Comparison of ENCODE assay signal across 12 cellular contexts in genomic region chr17:6753565-6753964, GRCh38. TPM values are rescaled to one million over a fixed set of nuclear protein-coding genes. Genes with fewer than 3 reads are reported as not detected.
DNase-seq lines count a peak whose midpoint lies in the region; TF ChIP-seq lines count a peak whose summit lies in the region.
"Had no signal": no experiment of that assay in that cellular context is flagged by ENCODE, and none has a peak within 500 bp of the region (broad histone marks: within the 10 kb centered on the region; RNA-seq: fewer than 3 reads in every experiment).

No MANE protein-coding gene starts in this region.

- H3K79me1 ChIP-seq in neuronal stem cell (ENCODE audit: low read depth, low read length) = no peaks in the 10 kb centered on the region

- H3K9me3 ChIP-seq in BLaER1 = no peaks in the 10 kb centered on the region
- no peaks in the 10 kb centered on the region for H3K9me3 ChIP-seq in neuronal stem cell (replicated peaks in 1 of 2; ENCODE audit: control insufficient read depth in 2 of 2, insufficient read depth in 1 of 2, low read depth in 1 of 2, low read length in 2 of 2)
- H3K9me3 ChIP-seq: Caco-2 had no signal

- H3K23ac ChIP-seq in neuronal stem cell (ENCODE audit: low read depth, low read length, poor library complexity) = no peak overlapping the region

- no peak overlapping the region for H2BK15ac ChIP-seq in neuronal stem cell (ENCODE audit: low read length)

- H4K91ac ChIP-seq in neuronal stem cell (ENCODE audit: low read depth, low read length, poor library complexity) = no peak overlapping the region

- H4K20me1 ChIP-seq in BLaER1 = no peaks in the 10 kb centered on the region

- H2BK120ac ChIP-seq in neuronal stem cell (ENCODE audit: low read depth, low read length) = no peak overlapping the region

- no peak overlapping the region for H3K14ac ChIP-seq in neuronal stem cell (ENCODE audit: low read length)

- no peak overlapping the region for H2BK5ac ChIP-seq in neuronal stem cell (ENCODE audit: low read length)

- no CpG with 5 or more reads among the region's 7 CpGs for WGBS in neuronal stem cell (ENCODE audit: extremely low coverage in 2 of 2, insufficient read length in 2 of 2, insufficient replicate concordance in 1 of 2), 2 donors

- H3K4me1 ChIP-seq in BLaER1 (peaks cover 54% of the 10 kb centered on the region), neuronal stem cell (ENCODE audit: control insufficient read depth in 2 of 2, insufficient read depth in 1 of 2, low read depth in 1 of 2, low read length in 2 of 2) (peaks cover 11 to 20% of the 10 kb centered on the region in 2 donors)
- H3K4me1 ChIP-seq: Caco-2 had no signal

- H3K4ac ChIP-seq in neuronal stem cell (ENCODE audit: low read length) = no peak overlapping the region

- no peak overlapping the region for H3K4me3 ChIP-seq in BLaER1
- H3K4me3 ChIP-seq in NB4 (ENCODE audit: low read depth, low read length) = peak overlapping the region; percentile 30
- H3K4me3 ChIP-seq in neuronal stem cell (ENCODE audit: low read length in 2 of 2) = no peak overlapping the region

- no peak for TF ChIP-seq POLR2A in NB4 (IDR thresholded peaks at IDR 0.05; ENCODE audit: extremely low read depth, insufficient read length)

- H2BK12ac ChIP-seq in neuronal stem cell (ENCODE audit: low read length) = no peak overlapping the region

- H4K8ac ChIP-seq in neuronal stem cell (ENCODE audit: low read depth, low read length) = no peak overlapping the region

- TF ChIP-seq CTCF in NB4 (IDR thresholded peaks at IDR 0.05; ENCODE audit: low read depth, low read length) = no peak

- POLR2A ChIA-PET in HEK293T (lab: Yijun Ruan, JAX) = interaction anchor here (0.7 kb wide), 1 partner anchor 579 kb away, joined by 3 read pairs; no protein-coding TSS in a partner anchor

- H3K36me3 ChIP-seq in BLaER1 (peaks cover 9% of the 10 kb centered on the region), neuronal stem cell (replicated peaks in 1 of 2; ENCODE audit: control insufficient read depth in 2 of 2, insufficient read depth in 2 of 2, low read length in 2 of 2) (no peaks in the 10 kb centered on the region)

- H3K9ac ChIP-seq in BLaER1 (no peak overlapping the region; the same call in 1 of the 2 replicates), neuronal stem cell (ENCODE audit: low read depth, low read length, poor library complexity) (no peak overlapping the region)

- no peak overlapping the region for H3K18ac ChIP-seq in neuronal stem cell (ENCODE audit: low read length)

- peak overlapping the region; percentile 78 for H2AFZ ChIP-seq in neuronal stem cell (ENCODE audit: low read length)

- no peak overlapping the region for H2AK5ac ChIP-seq in neuronal stem cell (ENCODE audit: low read depth, low read length)

- CTCF ChIA-PET in HEK293T (lab: Yijun Ruan, JAX) = no interaction called here

- peak overlapping the region; percentile 68 for H3K4me2 ChIP-seq in BLaER1
- H3K4me2 ChIP-seq in neuronal stem cell (ENCODE audit: insufficient read depth, low read length, poor library complexity, severe bottlenecking) = no peak overlapping the region

- H3K27me3 ChIP-seq in BLaER1 = no peaks in the 10 kb centered on the region
- H3K27me3 ChIP-seq in neuronal stem cell (ENCODE audit: control insufficient read depth in 3 of 3, insufficient read depth in 3 of 3, low read depth in 1 of 3, low read length in 3 of 3) = no peaks in the 10 kb centered on the region

- DNase-seq in NB4 (ENCODE audit: low read depth) (peak; percentile 41), dermis microvascular lymphatic vessel endothelial cell (ENCODE audit: low read depth in 2 of 2) (peak; percentile 70 to 79), neuronal stem cell (ENCODE audit: low spot score) (peak; percentile 20), NCI-H2227 (lab: John Stamatoyannopoulos, UW; ENCODE audit: unreplicated experiment) (no peak), NCI-H226 (no peak), HEK293T (ENCODE audit: extremely low spot score) (no peak), islet precursor cell (no peak)
- DNase-seq: activated naive CD4-positive, alpha-beta T cell treated with Interleukin-2 at 50 U/mL for 16 hours; Caco-2; glutamatergic neuron; NCI-H69 had no signal

- H3K27ac ChIP-seq in BLaER1 = peak overlapping the region; percentile 69
- H3K27ac ChIP-seq in neuronal stem cell (replicated peaks; ENCODE audit: low read length) = peak overlapping the region; percentile 59

TF ChIP-seq in HEK293T, 16 proteins besides CTCF, POLR2A, EP300 and RAD21:
- TF ChIP-seq SUZ12 (IDR thresholded peaks at IDR 0.05) = no peak
- TF ChIP-seq ELF4 (IDR thresholded peaks at IDR 0.05) = no peak
- no peak for TF ChIP-seq HDGF (IDR thresholded peaks at IDR 0.05; ENCODE audit: borderline replicate concordance)
- no peak for TF ChIP-seq LEF1 (IDR thresholded peaks at IDR 0.05; ENCODE audit: borderline replicate concordance)
- no peak for TF ChIP-seq ARNT (IDR thresholded peaks at IDR 0.05)
- TF ChIP-seq FOXK2 (IDR thresholded peaks at IDR 0.05) = no peak
- no peak for TF ChIP-seq L3MBTL2 (conservative IDR thresholded peaks at IDR 0.05)
- no peak for TF ChIP-seq SP1 (IDR thresholded peaks at IDR 0.05)
- no peak for TF ChIP-seq PKNOX1 (IDR thresholded peaks at IDR 0.05)

RNA-seq across cellular contexts. Expression of gene XAF1, which starts 2.3 kb away (rescaled TPM):
- 1.5 and 4.7 TPM in 2 replicates for total RNA-seq in dermis microvascular lymphatic vessel endothelial cell
- 0.01 TPM for polyA plus RNA-seq in neuronal stem cell (2013, experiment 1 of 2)
- polyA plus RNA-seq in neuronal stem cell (2013, experiment 2 of 2) = 0.01 TPM

RNA-seq across cellular contexts. Expression of gene FBXO39, which starts 22.4 kb away (rescaled TPM):
- 11.6 and 34.6 TPM in 2 replicates for total RNA-seq in dermis microvascular lymphatic vessel endothelial cell
- polyA plus RNA-seq in neuronal stem cell (2013, experiment 1 of 2) = not detected
- polyA plus RNA-seq in neuronal stem cell (2013, experiment 2 of 2) = not detected
- total RNA-seq: Caco-2 had no signal

RNA-seq across cellular contexts. Expression of gene SLC13A5, which starts 40.4 kb away (rescaled TPM):
- 0.26 and 0.38 TPM in 2 replicates for total RNA-seq in dermis microvascular lymphatic vessel endothelial cell
- 0.13 TPM for polyA plus RNA-seq in neuronal stem cell (2013, experiment 1 of 2)
- polyA plus RNA-seq in neuronal stem cell (2013, experiment 2 of 2) = 0.06 TPM

Comparison
In these comparisons a context has a peak if more than half of its experiments do, and no peak if none do; other contexts are left out.
1. DNase-seq: peak in NB4 (single experiment), dermis microvascular lymphatic vessel endothelial cell (2 of 2) and neuronal stem cell (single experiment); none in NCI-H2227 (single experiment), NCI-H226 (single experiment), HEK293T (single experiment) and islet precursor cell (single experiment).